Comparison of ENCODE assay signal across 22 cellular contexts in the genomic region with DNA sequence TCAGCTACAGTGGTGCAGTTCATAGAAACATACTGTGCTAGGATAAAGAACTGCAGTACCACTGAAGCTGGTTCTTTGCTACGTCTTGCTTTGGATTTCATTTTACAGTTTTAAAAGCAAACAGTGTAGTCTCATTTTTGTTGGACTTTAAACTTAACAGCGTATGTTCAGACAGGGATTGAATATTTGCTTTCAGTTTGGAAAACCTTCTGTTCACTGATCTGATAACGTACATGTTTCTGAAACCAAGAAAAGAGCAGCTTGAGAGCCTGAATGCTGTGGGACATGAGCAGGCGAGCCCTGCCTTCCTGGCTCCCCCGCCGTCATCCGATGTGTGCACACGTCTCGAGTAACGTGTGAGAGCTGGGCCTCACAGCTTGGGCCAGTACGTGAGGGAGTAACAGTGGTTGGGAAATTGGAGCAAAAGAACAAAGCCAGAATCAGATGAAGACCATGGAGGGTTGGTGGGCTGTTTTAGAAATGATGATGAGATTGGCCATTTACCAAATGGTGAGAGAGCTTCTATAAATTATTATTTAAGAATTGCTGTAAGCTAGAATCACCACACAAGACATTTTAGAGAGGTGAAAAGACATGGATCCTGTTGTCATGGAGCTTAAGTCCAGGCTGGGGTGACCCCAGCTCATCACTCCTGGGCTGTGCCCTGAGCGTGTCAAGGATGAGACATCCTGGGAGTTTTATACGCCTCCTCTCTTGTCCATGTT. TPM values are rescaled to one million over a fixed set of nuclear protein-coding genes. Genes with fewer than 3 reads are reported as not detected.
DNase-seq lines count a peak whose midpoint lies in the region; ATAC-seq and TF ChIP-seq lines count a peak whose summit lies in the region.
"Had no signal": no experiment of that assay in that cellular context is flagged by ENCODE, and none has a peak within 500 bp of the region (broad histone marks: within the 10 kb centered on the region; RNA-seq: fewer than 3 reads in every experiment).

No MANE protein-coding gene starts in this region.

- CTCF ChIA-PET in HCT116 (lab: Charles Lee): no interaction called here
- CTCF ChIA-PET in CD4-positive, alpha-beta T cell (lab: Charles Lee): interaction anchor here (0.9 kb wide), 1 partner anchor 99 kb away, joined by 3 read pairs; a partner anchor contains a TSS

- intact Hi-C loops in HCT116 (cut with micrococcal nuclease) (no loop called here), posterior vena cava (cut with DNase I) (no loop called here)
- intact Hi-C loops in CD4-positive, alpha-beta T cell (cut with DNase I, micrococcal nuclease): no loop called here

- TF ChIP-seq RAD21 in HCT116 (IDR thresholded peaks at IDR 0.05; ENCODE audit: low read depth): no peak

- RAD21 ChIA-PET in HCT116 (lab: Charles Lee; ENCODE audit: low non-redundant PET in 1 of 2, low total read pairs in 2 of 2, uncharacterized antibody in 2 of 2, unreplicated experiment in 2 of 2): no interaction called here

- ATAC-seq in HCT116: peak; percentile 7; the same call in 1 of the 2 replicates
- no peak for ATAC-seq in GM19467 (IDR thresholded peaks at IDR 0.05; ENCODE audit: unreplicated experiment)
- no peak for ATAC-seq in CD4-positive, alpha-beta T cell (ENCODE audit: poor library complexity)
- ATAC-seq: activated CD8-positive, alpha-beta memory T cell treated with anti-CD3 and anti-CD28 coated beads, Interleukin-2, amount 10 ng/mL, durations not matched to agents 7 days and 5 days; naive thymus-derived CD8-positive, alpha-beta T cell had no signal

- H3K36me3 ChIP-seq in HCT116 (ENCODE audit: control insufficient read depth in 1 of 2, insufficient read depth in 2 of 2, low read length in 2 of 2): peaks cover 22 to 43% of the 10 kb centered on the region in 2 experiments; a peak in 3 of 4 replicates

- no peaks in the 10 kb centered on the region for H3K79me2 ChIP-seq in HCT116 (ENCODE audit: insufficient read depth, low read length)

- H3K9me3 Mint-ChIP-seq in CD4-positive, alpha-beta T cell: no peaks in the 10 kb centered on the region
- H3K9me3 Mint-ChIP-seq: activated T-helper 2 cell treated with anti-CD3 and anti-CD28 coated beads, Interferon-gamma antibody, Interleukin-2, Interleukin-4, amounts not matched to agents 10 μg/mL and 5 μg/mL and 100 μg/mL, durations not matched to agents 14 hours and 24 hours and 36 hours; naive thymus-derived CD8-positive, alpha-beta T cell had no signal

- no peak for TF ChIP-seq CTCF in HCT116 (IDR thresholded peaks at IDR 0.05 in 2 of 3, conservative IDR thresholded peaks at IDR 0.05 in 1 of 3; ENCODE audit: borderline replicate concordance in 1 of 3, insufficient read depth in 1 of 3, low read depth in 2 of 3, low read length in 2 of 3)
- no peak for TF ChIP-seq CTCF in CD4-positive, alpha-beta T cell (IDR thresholded peaks at IDR 0.05)

- peaks cover 68% of the 10 kb centered on the region for H3K36me3 Mint-ChIP-seq in CD4-positive, alpha-beta T cell (ENCODE audit: low read depth)

- no peak overlapping the region for H3K4me3 ChIP-seq in HCT116 (replicated peaks in 1 of 2; ENCODE audit: low read depth in 1 of 2, low read length in 2 of 2)
- H3K4me3 ChIP-seq: esophagus squamous epithelium had no signal

- H3K27ac Mint-ChIP-seq in CD4-positive, alpha-beta T cell: no peak overlapping the region
- H3K27ac Mint-ChIP-seq: activated CD8-positive, alpha-beta memory T cell treated with anti-CD3 and anti-CD28 coated beads, Interleukin-2, amount 10 ng/mL, durations not matched to agents 7 days and 5 days; activated T-helper 2 cell treated with anti-CD3 and anti-CD28 coated beads, Interferon-gamma antibody, Interleukin-2, Interleukin-4, amounts not matched to agents 10 μg/mL and 5 μg/mL and 100 μg/mL, durations not matched to agents 14 hours and 24 hours and 36 hours had no signal

- H3K27ac ChIP-seq in HCT116 (ENCODE audit: low read depth, low read length): no peak overlapping the region
- no peak overlapping the region for H3K27ac ChIP-seq in CD4-positive, alpha-beta T cell (ENCODE audit: low read depth, low read length)
- H3K27ac ChIP-seq: esophagus squamous epithelium had no signal

- peaks cover 0 to 16% of the 10 kb centered on the region in 2 experiments; a peak in 2 of 4 replicates for H3K4me1 ChIP-seq in HCT116 (ENCODE audit: control insufficient read depth in 1 of 2, insufficient read depth in 2 of 2, low read length in 2 of 2)
- H3K4me1 ChIP-seq: esophagus squamous epithelium had no signal

- H3K9me3 ChIP-seq in HCT116 (ENCODE audit: control insufficient read depth in 1 of 2, insufficient read depth in 1 of 2, low read depth in 1 of 2, low read length in 2 of 2): no peaks in the 10 kb centered on the region
- H3K9me3 ChIP-seq in CD4-positive, alpha-beta T cell (ENCODE audit: control insufficient read depth, low read length): no peaks in the 10 kb centered on the region
- H3K9me3 ChIP-seq: esophagus squamous epithelium had no signal

- peak overlapping the region; percentile 27; the same call in 1 of the 2 replicates for H3K4me2 ChIP-seq in HCT116 (ENCODE audit: low read length)

- no TSS peak for BruUV-seq in HCT116 (replicated peaks; lab: Mats Ljungman, UMichigan)

- no peak for TF ChIP-seq POLR2A in HCT116 (IDR thresholded peaks at IDR 0.05; ENCODE audit: borderline replicate concordance, extremely low read depth, insufficient read depth, insufficient read length)

- H3K4me1 Mint-ChIP-seq in CD4-positive, alpha-beta T cell (ENCODE audit: low read depth): no peaks in the 10 kb centered on the region

- POLR2A ChIA-PET in HCT116 (lab: Charles Lee): no interaction called here
- POLR2A ChIA-PET in CD4-positive, alpha-beta T cell (lab: Charles Lee): no interaction called here

- H3K27me3 ChIP-seq in HCT116 (ENCODE audit: insufficient read depth, low read length): no peaks in the 10 kb centered on the region
- H3K27me3 ChIP-seq in CD4-positive, alpha-beta T cell (ENCODE audit: control insufficient read depth, insufficient read depth, low read length): no peaks in the 10 kb centered on the region
- H3K27me3 ChIP-seq: esophagus squamous epithelium had no signal

- H3K9me2 ChIP-seq in HCT116 (ENCODE audit: insufficient read depth): no peaks in the 10 kb centered on the region

- no peak overlapping the region for H3K9ac ChIP-seq in HCT116 (ENCODE audit: low read length)

- H3K27me3 Mint-ChIP-seq in CD4-positive, alpha-beta T cell: no peaks in the 10 kb centered on the region
- H3K27me3 Mint-ChIP-seq: activated CD8-positive, alpha-beta memory T cell treated with anti-CD3 and anti-CD28 coated beads, Interleukin-2, amount 10 ng/mL, durations not matched to agents 7 days and 5 days; naive thymus-derived CD8-positive, alpha-beta T cell had no signal

- H2AFZ ChIP-seq in HCT116 (ENCODE audit: low read depth, low read length, poor library complexity, severe bottlenecking): no peak overlapping the region

- peak; percentile 19 for DNase-seq in AG20443 (ENCODE audit: low spot score)
- DNase-seq in HCT116 (ENCODE audit: low read depth, low spot score): no peak
- peak; percentile 7 for DNase-seq in iPS-NIHi11 (ENCODE audit: low spot score)
- DNase-seq in posterior vena cava (ENCODE audit: low spot score): peak; percentile 83
- DNase-seq in CD4-positive, alpha-beta T cell: no peak
- DNase-seq in NCI-H69 (lab: John Stamatoyannopoulos, UW): no peak
- no peak for DNase-seq in germinal center (ENCODE audit: low spot score)
- DNase-seq: ACHN; activated CD4-positive, alpha-beta T cell treated with anti-CD3 and anti-CD28 coated beads for 4 hours; activated CD8-positive, alpha-beta memory T cell treated with anti-CD3 and anti-CD28 coated beads, Interleukin-2, amount 10 ng/mL, durations not matched to agents 7 days and 5 days; DMS79; esophagus squamous epithelium; KBM-7; naive thymus-derived CD8-positive, alpha-beta T cell; NCI-H187; NK-92 treated with Interleukin-12 subunit alpha and Interleukin-12 subunit beta, amount 100 ng/mL, for 24 hours; stimulated activated CD4-positive, alpha-beta T cell treated with anti-CD3 and anti-CD28 coated beads, Interleukin-4, amount 100 ng/mL, for 4 hours had no signal

- H3K4me3 Mint-ChIP-seq in CD4-positive, alpha-beta T cell: no peak overlapping the region
- H3K4me3 Mint-ChIP-seq: activated CD8-positive, alpha-beta memory T cell treated with anti-CD3 and anti-CD28 coated beads, Interleukin-2, amount 10 ng/mL, durations not matched to agents 7 days and 5 days; naive thymus-derived CD8-positive, alpha-beta T cell had no signal

- H4K20me1 ChIP-seq in HCT116 (ENCODE audit: insufficient read depth): no peaks in the 10 kb centered on the region

TF ChIP-seq in HCT116, 20 proteins besides CTCF, POLR2A, EP300 and RAD21:
- TF ChIP-seq SIN3A (IDR thresholded peaks at IDR 0.05; ENCODE audit: low read depth): no peak
- TF ChIP-seq, protein P1, sequence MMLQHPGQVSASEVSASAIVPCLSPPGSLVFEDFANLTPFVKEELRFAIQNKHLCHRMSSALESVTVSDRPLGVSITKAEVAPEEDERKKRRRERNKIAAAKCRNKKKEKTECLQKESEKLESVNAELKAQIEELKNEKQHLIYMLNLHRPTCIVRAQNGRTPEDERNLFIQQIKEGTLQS (IDR thresholded peaks at IDR 0.05): no peak
- no peak for TF ChIP-seq ELF1 (IDR thresholded peaks at IDR 0.05; ENCODE audit: borderline replicate concordance, low read depth)
- TF ChIP-seq, protein P2, sequence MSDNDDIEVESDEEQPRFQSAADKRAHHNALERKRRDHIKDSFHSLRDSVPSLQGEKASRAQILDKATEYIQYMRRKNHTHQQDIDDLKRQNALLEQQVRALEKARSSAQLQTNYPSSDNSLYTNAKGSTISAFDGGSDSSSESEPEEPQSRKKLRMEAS (IDR thresholded peaks at IDR 0.05): no peak
- no peak for TF ChIP-seq EGR1 (IDR thresholded peaks at IDR 0.05; ENCODE audit: low read depth)
- TF ChIP-seq EZH2 (IDR thresholded peaks at IDR 0.05): no peak
- no peak for TF ChIP-seq ZFX (IDR thresholded peaks at IDR 0.05)
- TF ChIP-seq SRF (IDR thresholded peaks at IDR 0.05; ENCODE audit: low read depth): no peak
- no peak for TF ChIP-seq FOSL1 (IDR thresholded peaks at IDR 0.05; ENCODE audit: low read depth)

RNA-seq across cellular contexts. Expression of a gene that starts 20.8 kb away (rescaled TPM):
- total RNA-seq in HCT116 (2021; ENCODE audit: unreplicated experiment) (0.59 TPM), posterior vena cava (under 1 TPM in 1 of 2 donors, not detected in 1; 0.28 TPM)
- polyA plus RNA-seq in HCT116 (2012): 0.21 and 0.34 TPM in 2 replicates
- not detected for total RNA-seq in CD4-positive, alpha-beta T cell
- total RNA-seq: bronchial epithelial cell, glomerular endothelial cell, subcutaneous adipose tissue had no signal
- polyA plus RNA-seq: naive thymus-derived CD8-positive, alpha-beta T cell had no signal

RNA-seq across cellular contexts. Expression of a gene that starts 38.6 kb away (rescaled TPM):
- 28.5 TPM for total RNA-seq in HCT116 (2021; ENCODE audit: unreplicated experiment)
- 19.3 and 19.4 TPM in 2 replicates for polyA plus RNA-seq in HCT116 (2012)
- 10 to 100 TPM; 26.0 to 28.8 TPM for total RNA-seq in posterior vena cava
- total RNA-seq in CD4-positive, alpha-beta T cell: 10 to 100 TPM; 20.6 to 20.8 TPM

Comparison
In these comparisons a context has a peak if more than half of its experiments do, and no peak if none do; other contexts are left out.
1. DNase-seq: peak in AG20443 (single experiment), iPS-NIHi11 (single experiment) and posterior vena cava (single experiment); none in HCT116 (single experiment), CD4-positive, alpha-beta T cell (0 of 10), NCI-H69 (single experiment) and germinal center (single experiment).